In the genomic region with DNA sequence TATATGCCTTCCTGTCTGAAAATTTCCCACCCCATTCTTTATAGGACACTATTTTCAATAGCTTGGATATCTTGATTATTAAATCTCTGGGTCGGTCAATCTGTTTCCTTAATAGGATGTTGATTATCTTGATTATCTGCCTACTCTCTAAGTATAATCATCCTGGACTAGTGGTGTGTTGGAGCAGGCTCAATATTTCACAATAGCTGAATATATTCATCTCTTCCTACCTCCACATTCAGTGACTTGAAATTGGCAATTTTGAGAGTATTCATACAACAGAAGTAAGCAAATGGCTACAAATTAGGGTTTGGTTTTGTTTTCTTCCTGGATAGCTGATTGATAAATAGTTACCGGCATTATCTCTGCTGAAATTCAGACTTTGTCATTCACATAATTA, we compare ENCODE assay signal across 14 cellular contexts.
DNase-seq lines count a peak whose midpoint lies in the region; ATAC-seq and TF ChIP-seq lines count a peak whose summit lies in the region.
"Had no signal": no experiment of that assay in that cellular context is flagged by ENCODE, and none has a peak within 500 bp of the region (broad histone marks: within the 10 kb centered on the region; RNA-seq: fewer than 3 reads in every experiment).

No MANE protein-coding gene starts in this region.

- H2AFZ ChIP-seq in GM23248, result no peak overlapping the region
- no peak overlapping the region for H2AFZ ChIP-seq in osteoblast (ENCODE audit: low read length)

- no peaks in the 10 kb centered on the region for H3K9me3 Mint-ChIP-seq in activated CD8-positive, alpha-beta T cell treated with anti-CD3 and anti-CD28 coated beads for 36 hours
- H3K9me3 Mint-ChIP-seq: H9 had no signal

- 91 to 100% methylated on average over 2 of the region's 2 CpGs for WGBS in GM23248 (ENCODE audit: low coverage in 1 of 2, low lambda C conversion rate in 2 of 2, missing lambda C conversion rate in 2 of 2), 2 experiments

- no peak for TF ChIP-seq CTCF in fibroblast of mammary gland (conservative IDR thresholded peaks at IDR 0.05; ENCODE audit: control insufficient read depth, insufficient read depth, low read depth, low read length)
- no peak for TF ChIP-seq CTCF in osteoblast (IDR thresholded peaks at IDR 0.05; ENCODE audit: extremely low read depth, low read depth, low read length)
- TF ChIP-seq CTCF in lower lobe of right lung (IDR thresholded peaks at IDR 0.05), result no peak
- no peak for TF ChIP-seq CTCF in activated CD8-positive, alpha-beta T cell treated with anti-CD3 and anti-CD28 coated beads for 36 hours (IDR thresholded peaks at IDR 0.05)

- peaks cover 12% of the 10 kb centered on the region for H3F3A ChIP-seq in GM23248 (ENCODE audit: insufficient read depth)

- no peak overlapping the region for H3K4me2 ChIP-seq in GM23248 (ENCODE audit: unreplicated experiment)
- no peak overlapping the region for H3K4me2 ChIP-seq in osteoblast (ENCODE audit: insufficient read depth, low read length)

- H3K27ac ChIP-seq in GM23248 (no peak overlapping the region), osteoblast (ENCODE audit: low read depth, low read length) (peak overlapping the region; percentile 25), lower lobe of right lung (no peak overlapping the region)

- no peak for ATAC-seq in lower lobe of right lung
- ATAC-seq in activated CD8-positive, alpha-beta T cell treated with anti-CD3 and anti-CD28 coated beads for 36 hours, result no peak

- no peak overlapping the region for H3K4me3 Mint-ChIP-seq in activated CD8-positive, alpha-beta T cell treated with anti-CD3 and anti-CD28 coated beads for 36 hours
- H3K4me3 Mint-ChIP-seq: CD4-positive, CD25-positive, alpha-beta regulatory T cell; CD8-positive, alpha-beta memory T cell; H9 had no signal

- H3K4me3 ChIP-seq in GM23248 (no peak overlapping the region), fibroblast of mammary gland (ENCODE audit: control insufficient read depth, low read depth, low read length) (no peak overlapping the region), osteoblast (ENCODE audit: insufficient read depth, low read length) (no peak overlapping the region), lower lobe of right lung (no peak overlapping the region)

- H4K20me1 ChIP-seq in GM23248 (ENCODE audit: insufficient read depth) (no peaks in the 10 kb centered on the region), osteoblast (ENCODE audit: insufficient read depth, low read length) (no peaks in the 10 kb centered on the region)

- intact Hi-C loops in lower lobe of right lung (cut with DNase I), result no loop called here
- intact Hi-C loops in activated CD8-positive, alpha-beta T cell treated with anti-CD3 and anti-CD28 coated beads for 36 hours (cut with micrococcal nuclease), result no loop called here

- H3K4me1 Mint-ChIP-seq in activated CD8-positive, alpha-beta T cell treated with anti-CD3 and anti-CD28 coated beads for 36 hours (ENCODE audit: low read depth), result no peaks in the 10 kb centered on the region
- H3K4me1 Mint-ChIP-seq: CD4-positive, CD25-positive, alpha-beta regulatory T cell; CD8-positive, alpha-beta memory T cell had no signal

- in situ Hi-C loops in GM23248 (cut with MboI), result loop anchor here (25.0 kb wide), 1 partner anchor 1568 kb away; the partner anchor contains the start of gene ROBO2

- H3K4me1 ChIP-seq in GM23248 (ENCODE audit: insufficient read depth) (peaks cover 9% of the 10 kb centered on the region; the same call in 1 of the 2 replicates), osteoblast (ENCODE audit: insufficient read depth, low read length) (peaks cover 9% of the 10 kb centered on the region), lower lobe of right lung (no peaks in the 10 kb centered on the region)

- H3K27me3 ChIP-seq in GM23248 (replicated peaks; ENCODE audit: insufficient read depth) (no peaks in the 10 kb centered on the region), osteoblast (ENCODE audit: insufficient read depth, low read length) (no peaks in the 10 kb centered on the region), lower lobe of right lung (ENCODE audit: low read depth) (no peaks in the 10 kb centered on the region)
- H3K27me3 ChIP-seq: BE2C had no signal

- no peaks in the 10 kb centered on the region for H3K27me3 Mint-ChIP-seq in activated CD8-positive, alpha-beta T cell treated with anti-CD3 and anti-CD28 coated beads for 36 hours
- H3K27me3 Mint-ChIP-seq: CD4-positive, CD25-positive, alpha-beta regulatory T cell; CD8-positive, alpha-beta memory T cell had no signal

- H3K27ac Mint-ChIP-seq in activated CD8-positive, alpha-beta T cell treated with anti-CD3 and anti-CD28 coated beads for 36 hours, result no peak overlapping the region
- H3K27ac Mint-ChIP-seq: CD4-positive, CD25-positive, alpha-beta regulatory T cell; CD8-positive, alpha-beta memory T cell had no signal

- no peaks in the 10 kb centered on the region for H3K36me3 Mint-ChIP-seq in activated CD8-positive, alpha-beta T cell treated with anti-CD3 and anti-CD28 coated beads for 36 hours (ENCODE audit: low read depth)
- H3K36me3 Mint-ChIP-seq: CD4-positive, CD25-positive, alpha-beta regulatory T cell; CD8-positive, alpha-beta memory T cell had no signal

- POLR2A ChIA-PET in activated CD8-positive, alpha-beta T cell treated with anti-CD3 and anti-CD28 coated beads for 36 hours (lab: Charles Lee), result no interaction called here

- H3K9me2 ChIP-seq in GM23248 (ENCODE audit: insufficient read depth), result no peaks in the 10 kb centered on the region

- CTCF ChIA-PET in activated CD8-positive, alpha-beta T cell treated with anti-CD3 and anti-CD28 coated beads for 36 hours (lab: Charles Lee), result no interaction called here

- H3K9me3 ChIP-seq in GM23248 (ENCODE audit: low read depth), result no peaks in the 10 kb centered on the region
- H3K9me3 ChIP-seq in osteoblast (ENCODE audit: low read depth, low read length), result no peaks in the 10 kb centered on the region
- no peaks in the 10 kb centered on the region for H3K9me3 ChIP-seq in lower lobe of right lung
- H3K9me3 ChIP-seq: BE2C had no signal

- H3K36me3 ChIP-seq in GM23248 (ENCODE audit: low read depth) (no peaks in the 10 kb centered on the region; the same call in 1 of the 2 replicates), osteoblast (ENCODE audit: insufficient read depth, low read length) (peaks cover 7% of the 10 kb centered on the region), lower lobe of right lung (no peaks in the 10 kb centered on the region)
- H3K36me3 ChIP-seq: BE2C had no signal

- H3K79me2 ChIP-seq in GM23248 (ENCODE audit: insufficient read depth) (no peaks in the 10 kb centered on the region), osteoblast (ENCODE audit: insufficient read depth, low read length) (no peaks in the 10 kb centered on the region)

- DNase-seq in GM23248, result peak; percentile 13
- peak; percentile 38 for DNase-seq in amniotic epithelial cell (ENCODE audit: low read depth)
- DNase-seq in fibroblast of mammary gland (ENCODE audit: low read depth), result peak; percentile 14
- no peak for DNase-seq in osteoblast (ENCODE audit: insufficient read length, low spot score, missing footprints)
- DNase-seq in A172 (ENCODE audit: low spot score), result no peak
- DNase-seq in lower lobe of right lung, result no peak
- no peak for DNase-seq in activated CD8-positive, alpha-beta T cell treated with anti-CD3 and anti-CD28 coated beads for 36 hours
- DNase-seq: ACHN; BE2C; C1 segment of cervical spinal cord; CD4-positive, CD25-positive, alpha-beta regulatory T cell; CD8-positive, alpha-beta memory T cell; COR-L47; H9 had no signal

- H3K9ac ChIP-seq in GM23248, result no peak overlapping the region

Comparison
In these comparisons a context has a peak if more than half of its experiments do, and no peak if none do; other contexts are left out.
1. DNase-seq: peak in GM23248 (single experiment), amniotic epithelial cell (single experiment) and fibroblast of mammary gland (single experiment); none in osteoblast (single experiment), A172 (single experiment), lower lobe of right lung (single experiment) and activated CD8-positive, alpha-beta T cell treated with anti-CD3 and anti-CD28 coated beads for 36 hours (single experiment).